ENCODE assay signal across 8 cellular contexts in the genomic region with DNA sequence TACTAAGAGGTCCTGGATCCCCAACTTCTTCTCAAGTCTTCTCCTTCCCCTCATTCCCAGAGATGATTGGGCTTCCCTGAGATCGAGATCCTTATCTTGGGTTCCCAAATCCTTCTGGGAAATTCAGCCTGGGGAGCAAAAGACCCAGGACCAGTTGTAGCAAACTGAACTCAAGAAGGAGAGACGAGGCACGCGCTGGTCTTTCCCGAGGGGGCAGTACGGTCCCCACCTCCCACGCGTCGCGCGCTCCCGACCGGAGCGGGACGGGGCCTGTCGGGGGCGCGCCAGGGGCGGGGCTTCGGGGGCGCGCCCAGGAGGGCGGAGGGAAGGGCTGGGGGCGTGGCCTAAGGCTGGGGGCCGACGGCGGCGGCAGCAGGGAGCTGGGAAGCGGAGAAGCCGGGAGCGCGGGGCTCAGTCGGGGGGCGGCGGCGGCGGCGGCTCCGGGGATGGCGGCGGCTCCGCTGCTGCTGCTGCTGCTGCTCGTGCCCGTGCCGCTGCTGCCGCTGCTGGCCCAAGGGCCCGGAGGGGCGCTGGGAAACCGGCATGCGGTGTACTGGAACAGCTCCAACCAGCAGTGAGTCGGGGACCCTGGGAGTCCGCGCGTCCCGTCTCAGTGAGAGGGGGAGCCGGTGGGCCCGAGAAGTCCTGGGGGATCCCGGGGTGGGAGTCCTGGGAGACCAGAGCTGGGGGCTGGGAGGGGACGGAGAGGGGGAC. TPM values are rescaled to one million over a fixed set of nuclear protein-coding genes. Genes with fewer than 3 reads are reported as not detected.
DNase-seq lines count a peak whose midpoint lies in the region; ATAC-seq and TF ChIP-seq lines count a peak whose summit lies in the region.

A gene with protein sequence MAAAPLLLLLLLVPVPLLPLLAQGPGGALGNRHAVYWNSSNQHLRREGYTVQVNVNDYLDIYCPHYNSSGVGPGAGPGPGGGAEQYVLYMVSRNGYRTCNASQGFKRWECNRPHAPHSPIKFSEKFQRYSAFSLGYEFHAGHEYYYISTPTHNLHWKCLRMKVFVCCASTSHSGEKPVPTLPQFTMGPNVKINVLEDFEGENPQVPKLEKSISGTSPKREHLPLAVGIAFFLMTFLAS (plus strand): TSS at position 342 of the 714 bp plus-strand sequence. CDS start 105 bp downstream, at position 447.

- no peaks in the 10 kb centered on the region for H3K36me3 Mint-ChIP-seq in activated CD4-positive, alpha-beta memory T cell treated with anti-CD3 and anti-CD28 coated beads for 36 hours
- peaks cover 4% of the 10 kb centered on the region for H3K36me3 Mint-ChIP-seq in effector memory CD8-positive, alpha-beta T cell (ENCODE audit: insufficient read depth)
- H3K36me3 Mint-ChIP-seq in mesothelial cell of epicardium: no peaks in the 10 kb centered on the region
- H3K36me3 Mint-ChIP-seq in stimulated activated effector memory CD8-positive, alpha-beta T cell treated with anti-CD3 and anti-CD28 coated beads, Interleukin-12 subunit alpha, Interleukin-12 subunit beta, amount 100 ng/mL, for 72 hours: peaks cover 7% of the 10 kb centered on the region

- ATAC-seq in effector memory CD8-positive, alpha-beta T cell (replicated peaks): peak; percentile 47
- peak; percentile 43 for ATAC-seq in stimulated activated effector memory CD8-positive, alpha-beta T cell treated with anti-CD3 and anti-CD28 coated beads, Interleukin-12 subunit alpha, Interleukin-12 subunit beta, amount 100 ng/mL, for 72 hours
- ATAC-seq in HG02852 (IDR thresholded peaks at IDR 0.05; ENCODE audit: unreplicated experiment): no peak

- DNase-seq in NCI-H146 (lab: John Stamatoyannopoulos, UW) (peak; percentile 49), NCI-H146 treated with DMSO at 0.1 percent for 48 hours (lab: John Stamatoyannopoulos, UW; ENCODE audit: unreplicated experiment) (no peak), NCI-H1694 treated with DMSO at 0.1 percent for 48 hours (lab: John Stamatoyannopoulos, UW) (peak; percentile 48), mesothelial cell of epicardium (ENCODE audit: low spot score in 2 of 2, unreplicated experiment in 2 of 2) (peak; percentile 80 to 89)
- DNase-seq in activated CD4-positive, alpha-beta memory T cell treated with anti-CD3 and anti-CD28 coated beads for 36 hours: peak; percentile 77
- peak in 2 of 3 experiments; percentile 41 to 42 for DNase-seq in effector memory CD8-positive, alpha-beta T cell
- DNase-seq in stimulated activated effector memory CD8-positive, alpha-beta T cell treated with anti-CD3 and anti-CD28 coated beads, Interleukin-12 subunit alpha, Interleukin-12 subunit beta, amount 100 ng/mL, for 72 hours (ENCODE audit: low spot score in 2 of 2): peak; percentile 62 to 77

- no peak within 1 kb of the TSS for H3K27ac Mint-ChIP-seq in activated CD4-positive, alpha-beta memory T cell treated with anti-CD3 and anti-CD28 coated beads for 36 hours
- H3K27ac Mint-ChIP-seq in effector memory CD8-positive, alpha-beta T cell: peak within 1 kb of the TSS; percentile 14 to 39
- peak within 1 kb of the TSS; percentile 14 for H3K27ac Mint-ChIP-seq in mesothelial cell of epicardium
- H3K27ac Mint-ChIP-seq in stimulated activated effector memory CD8-positive, alpha-beta T cell treated with anti-CD3 and anti-CD28 coated beads, Interleukin-12 subunit alpha, Interleukin-12 subunit beta, amount 100 ng/mL, for 72 hours: no peak within 1 kb of the TSS

- peaks cover 32% of the 10 kb centered on the region for H3K27me3 Mint-ChIP-seq in activated CD4-positive, alpha-beta memory T cell treated with anti-CD3 and anti-CD28 coated beads for 36 hours
- peaks cover 31 to 38% of the 10 kb centered on the region in 2 donors for H3K27me3 Mint-ChIP-seq in effector memory CD8-positive, alpha-beta T cell
- peaks cover 40% of the 10 kb centered on the region for H3K27me3 Mint-ChIP-seq in mesothelial cell of epicardium (ENCODE audit: low read depth)

- POLR2A ChIA-PET in activated CD4-positive, alpha-beta memory T cell treated with anti-CD3 and anti-CD28 coated beads for 36 hours (lab: Charles Lee): no interaction called here

- intact Hi-C loops in activated CD4-positive, alpha-beta memory T cell treated with anti-CD3 and anti-CD28 coated beads for 36 hours (cut with micrococcal nuclease): no loop called here

- TF ChIP-seq CTCF in mesothelial cell of epicardium (IDR thresholded peaks at IDR 0.05; ENCODE audit: unreplicated experiment): no peak

- H3K4me1 Mint-ChIP-seq in activated CD4-positive, alpha-beta memory T cell treated with anti-CD3 and anti-CD28 coated beads for 36 hours (ENCODE audit: low read depth): peaks cover 33% of the 10 kb centered on the region
- H3K4me1 Mint-ChIP-seq in effector memory CD8-positive, alpha-beta T cell (ENCODE audit: low read depth in 2 of 2): peaks cover 23 to 29% of the 10 kb centered on the region in 2 donors
- H3K4me1 Mint-ChIP-seq in mesothelial cell of epicardium: peaks cover 33% of the 10 kb centered on the region
- peaks cover 37% of the 10 kb centered on the region for H3K4me1 Mint-ChIP-seq in stimulated activated effector memory CD8-positive, alpha-beta T cell treated with anti-CD3 and anti-CD28 coated beads, Interleukin-12 subunit alpha, Interleukin-12 subunit beta, amount 100 ng/mL, for 72 hours

- CTCF ChIA-PET in activated CD4-positive, alpha-beta memory T cell treated with anti-CD3 and anti-CD28 coated beads for 36 hours (lab: Charles Lee): interaction anchor here (0.5 to 4.8 kb wide), 4 partner anchors 6 to 83 kb away, joined by 3 to 37 read pairs (median 7); a partner anchor contains a TSS

- peak within 1 kb of the TSS; percentile 56 for H3K4me3 Mint-ChIP-seq in activated CD4-positive, alpha-beta memory T cell treated with anti-CD3 and anti-CD28 coated beads for 36 hours
- H3K4me3 Mint-ChIP-seq in effector memory CD8-positive, alpha-beta T cell: peak within 1 kb of the TSS; percentile 81 to 88
- peak within 1 kb of the TSS; percentile 81 for H3K4me3 Mint-ChIP-seq in mesothelial cell of epicardium
- peak within 1 kb of the TSS; percentile 77 for H3K4me3 Mint-ChIP-seq in stimulated activated effector memory CD8-positive, alpha-beta T cell treated with anti-CD3 and anti-CD28 coated beads, Interleukin-12 subunit alpha, Interleukin-12 subunit beta, amount 100 ng/mL, for 72 hours

- H3K9me3 Mint-ChIP-seq in activated CD4-positive, alpha-beta memory T cell treated with anti-CD3 and anti-CD28 coated beads for 36 hours: no peaks in the 10 kb centered on the region
- no peaks in the 10 kb centered on the region for H3K9me3 Mint-ChIP-seq in effector memory CD8-positive, alpha-beta T cell
- H3K9me3 Mint-ChIP-seq in mesothelial cell of epicardium: no peaks in the 10 kb centered on the region
- H3K9me3 Mint-ChIP-seq in stimulated activated effector memory CD8-positive, alpha-beta T cell treated with anti-CD3 and anti-CD28 coated beads, Interleukin-12 subunit alpha, Interleukin-12 subunit beta, amount 100 ng/mL, for 72 hours: no peaks in the 10 kb centered on the region

RNA-seq across cellular contexts. Expression of the gene that starts here (rescaled TPM):
- 1 to 10 TPM; 2.4 to 2.6 TPM for total RNA-seq in activated CD4-positive, alpha-beta memory T cell treated with anti-CD3 and anti-CD28 coated beads for 36 hours
- 14.6 to 17.8 TPM (median 15.4 TPM) in 3 replicates for total RNA-seq in mesothelial cell of epicardium

Comparison
In these comparisons a context has a peak if more than half of its experiments do, and no peak if none do; other contexts are left out.
1. H3K27ac Mint-ChIP-seq: peak in effector memory CD8-positive, alpha-beta T cell (2 of 2) and mesothelial cell of epicardium (single experiment); none in activated CD4-positive, alpha-beta memory T cell treated with anti-CD3 and anti-CD28 coated beads for 36 hours (single experiment) and stimulated activated effector memory CD8-positive, alpha-beta T cell treated with anti-CD3 and anti-CD28 coated beads, Interleukin-12 subunit alpha, Interleukin-12 subunit beta, amount 100 ng/mL, for 72 hours (single experiment).
2. Peak in every context shown above with its lines, with median percentiles within 50 percentile points of each other: H3K4me3 Mint-ChIP-seq.